10 cellular contexts compared by ENCODE assay signal in genomic region chr16:24988137-24988535, GRCh38. TPM values are rescaled to one million over a fixed set of nuclear protein-coding genes. Genes with fewer than 3 reads are reported as not detected.
A peak's percentile ranks its signal among the peaks of the same experiment; 100 is the strongest.
DNase-seq lines count a peak whose midpoint lies in the region; ATAC-seq and TF ChIP-seq lines count a peak whose summit lies in the region.
"Had no signal": no experiment of that assay in that cellular context is flagged by ENCODE, and none has a peak within 500 bp of the region (broad histone marks: within the 10 kb centered on the region; RNA-seq: fewer than 3 reads in every experiment).

No MANE protein-coding gene starts in this region.

- H3K27me3 Mint-ChIP-seq in brain, result no peaks in the 10 kb centered on the region
- H3K27me3 Mint-ChIP-seq: activated CD4-positive, alpha-beta T cell treated with anti-CD3 and anti-CD28 coated beads, Interleukin-2, amount 10 ng/mL, durations not matched to agents 7 days and 5 days had no signal

- H3K36me3 ChIP-seq in lower lobe of right lung, result no peaks in the 10 kb centered on the region
- H3K36me3 ChIP-seq in thoracic aorta, result no peaks in the 10 kb centered on the region

- H3K4me1 ChIP-seq in lower lobe of right lung, result peaks cover 93% of the 10 kb centered on the region
- H3K4me1 ChIP-seq in thoracic aorta (ENCODE audit: control insufficient read depth in 1 of 2, low read depth in 2 of 2), result peaks cover 49 to 94% of the 10 kb centered on the region in 2 donors

- intact Hi-C loops in lower lobe of right lung (cut with DNase I), result no loop called here

- peak overlapping the region in 4 of 5 experiments; percentile 78 to 92 (median 83) for H3K27ac Mint-ChIP-seq in brain
- H3K27ac Mint-ChIP-seq: activated CD4-positive, alpha-beta T cell treated with anti-CD3 and anti-CD28 coated beads, Interleukin-2, amount 10 ng/mL, durations not matched to agents 7 days and 5 days had no signal

- in situ Hi-C loops in KBM-7 (cut with MboI; ENCODE audit: low pct_unique_long_range_greater_than_20kb, low sequenced_read_pairs), result no loop called here

- peaks cover 14% of the 10 kb centered on the region for H3K36me3 Mint-ChIP-seq in brain

- H3K27ac ChIP-seq in lower lobe of right lung (peak overlapping the region; percentile 65), thoracic aorta (peak overlapping the region; percentile 70 to 75)

- H3K9me3 Mint-ChIP-seq in brain, result no peaks in the 10 kb centered on the region

- TF ChIP-seq CTCF in brain (conservative IDR thresholded peaks at IDR 0.05) (no peak), lower lobe of right lung (IDR thresholded peaks at IDR 0.05) (no peak), thoracic aorta (IDR thresholded peaks at IDR 0.05) (no peak)

- H3K9me3 ChIP-seq in lower lobe of right lung (no peaks in the 10 kb centered on the region), thoracic aorta (no peaks in the 10 kb centered on the region)

- peaks cover 62% of the 10 kb centered on the region for H3K4me1 Mint-ChIP-seq in brain

- peak overlapping the region in 4 of 5 experiments; percentile 34 to 69 (median 54) for H3K4me3 Mint-ChIP-seq in brain
- H3K4me3 Mint-ChIP-seq: activated CD4-positive, alpha-beta T cell treated with anti-CD3 and anti-CD28 coated beads, Interleukin-2, amount 10 ng/mL, durations not matched to agents 7 days and 5 days had no signal

- H3K4me3 ChIP-seq in lower lobe of right lung, result no peak overlapping the region
- peak overlapping the region; percentile 10 for H3K4me3 ChIP-seq in thoracic aorta

- DNase-seq in NCI-H82 treated with DMSO at 0.1 percent for 48 hours (lab: John Stamatoyannopoulos, UW; ENCODE audit: unreplicated experiment) (peak; percentile 63), NCI-H82 (lab: John Stamatoyannopoulos, UW) (no peak), lower lobe of right lung (no peak), thoracic aorta (ENCODE audit: low spot score) (no peak), activated gamma-delta T cell treated with Interleukin-2 at 50 U/mL for 16 hours (no peak), T1000 (lab: John Stamatoyannopoulos, UW) (no peak), KBM-7 (no peak)
- DNase-seq: activated CD4-positive, alpha-beta T cell treated with anti-CD3 and anti-CD28 coated beads, Interleukin-2, amount 10 ng/mL, durations not matched to agents 7 days and 5 days; NCI-H774 had no signal

- no peak for ATAC-seq in lower lobe of right lung
- no peak for ATAC-seq in thoracic aorta (ENCODE audit: insufficient number of reproducible peaks, low FRiP score, low read depth)

- H3K27me3 ChIP-seq in lower lobe of right lung (ENCODE audit: low read depth) (no peaks in the 10 kb centered on the region), thoracic aorta (replicated peaks; ENCODE audit: insufficient read depth) (no peaks in the 10 kb centered on the region)

RNA-seq across cellular contexts. Expression of gene ARHGAP17, which starts 27.0 kb away (rescaled TPM):
- polyA plus RNA-seq in brain (ENCODE audit: insufficient read depth, low read depth, low replicate concordance), result 37.2 TPM
- total RNA-seq in lower lobe of right lung, result 89.5 TPM
- 10 to 100 TPM; 39.0 to 83.2 TPM for total RNA-seq in thoracic aorta
